Comparison of ENCODE assay signal across 13 cellular contexts in genomic region chr19:35153129-35153522, GRCh38. TPM values are rescaled to one million over a fixed set of nuclear protein-coding genes. Genes with fewer than 3 reads are reported as not detected.
DNase-seq lines count a peak whose midpoint lies in the region; ATAC-seq and TF ChIP-seq lines count a peak whose summit lies in the region.
"Not testable (repeated sequence)": the region's sequence is repeated elsewhere in the genome, so short reads cannot be mapped to it uniquely, and the experiment has no call there.
"Had no signal": no experiment of that assay in that cellular context is flagged by ENCODE, and none has a peak within 500 bp of the region (broad histone marks: within the 10 kb centered on the region; RNA-seq: fewer than 3 reads in every experiment).

No MANE protein-coding gene starts in this region.

- H3K36me3 ChIP-seq in DND-41 (ENCODE audit: insufficient read depth, low read length), result peaks cover 13% of the 10 kb centered on the region
- H3K36me3 ChIP-seq in KMS-11 (ENCODE audit: insufficient read depth); neural progenitor cell: not testable (repeated sequence)
- H3K36me3 ChIP-seq in iPS-18a (ENCODE audit: control insufficient read depth, low read depth, low read length), result peaks cover 10% of the 10 kb centered on the region

- H3K4me3 Mint-ChIP-seq in WTC11 (peak overlapping the region; percentile 97), MCF 10A (ENCODE audit: unreplicated experiment) (peak overlapping the region; percentile 99), neural progenitor cell (peak overlapping the region; percentile 71)
- H3K4me3 Mint-ChIP-seq in activated T-helper 17 cell treated with anti-CD3 and anti-CD28 coated beads, Interleukin-2, amount 50 U/mL, for 72 hours, result peak overlapping the region; percentile 97

- not testable (repeated sequence) for BruUV-seq in MCF 10A (replicated peaks; lab: Mats Ljungman, UMichigan)

- H3K27ac ChIP-seq in DND-41 (ENCODE audit: low read length); KMS-11; iPS-18a (ENCODE audit: low read length); neural progenitor cell: not testable (repeated sequence)

- not testable (repeated sequence) for H3K9ac ChIP-seq in DND-41 (ENCODE audit: low read depth, low read length); KMS-11; iPS-18a (ENCODE audit: low read length); neural progenitor cell

- not testable (repeated sequence) for H3K27me3 Mint-ChIP-seq in WTC11 (ENCODE audit: low read depth); activated T-helper 17 cell treated with anti-CD3 and anti-CD28 coated beads, Interleukin-2, amount 50 U/mL, for 72 hours; MCF 10A (ENCODE audit: insufficient read depth, unreplicated experiment)
- H3K27me3 Mint-ChIP-seq in neural progenitor cell (ENCODE audit: insufficient read depth, low read depth), result peaks cover 56% of the 10 kb centered on the region

- DNase-seq in Ammon's horn (ENCODE audit: low spot score), result peak; percentile 0
- DNase-seq in DND-41; WTC11 (ENCODE audit: low spot score); MCF 10A (ENCODE audit: unreplicated experiment); neural progenitor cell (ENCODE audit: low spot score): not testable (repeated sequence)

- H3K4me1 Mint-ChIP-seq in WTC11 (peaks cover 57% of the 10 kb centered on the region), MCF 10A (ENCODE audit: insufficient read depth, unreplicated experiment) (peaks cover 22% of the 10 kb centered on the region), neural progenitor cell (peaks cover 21% of the 10 kb centered on the region)
- peaks cover 27% of the 10 kb centered on the region for H3K4me1 Mint-ChIP-seq in activated T-helper 17 cell treated with anti-CD3 and anti-CD28 coated beads, Interleukin-2, amount 50 U/mL, for 72 hours

- peaks cover 21% of the 10 kb centered on the region for H3K36me3 Mint-ChIP-seq in WTC11
- H3K36me3 Mint-ChIP-seq in activated T-helper 17 cell treated with anti-CD3 and anti-CD28 coated beads, Interleukin-2, amount 50 U/mL, for 72 hours (ENCODE audit: low read depth), result peaks cover 37% of the 10 kb centered on the region
- H3K36me3 Mint-ChIP-seq in MCF 10A (ENCODE audit: insufficient read depth, unreplicated experiment); neural progenitor cell: not testable (repeated sequence)

- not testable (repeated sequence) for H2AFZ ChIP-seq in DND-41 (ENCODE audit: low read depth, low read length); neural progenitor cell (replicated peaks)
- H2AFZ ChIP-seq in KMS-11 (ENCODE audit: low read depth), result 0 out of 2 replicates have a peak overlapping the region, but pooled peaks have one; percentile 96

- not testable (repeated sequence) for H3K9me3 Mint-ChIP-seq in WTC11; activated T-helper 17 cell treated with anti-CD3 and anti-CD28 coated beads, Interleukin-2, amount 50 U/mL, for 72 hours; MCF 10A (ENCODE audit: unreplicated experiment); neural progenitor cell

- H3K4me1 ChIP-seq in DND-41 (ENCODE audit: insufficient read depth, low read length) (peaks cover 28% of the 10 kb centered on the region), KMS-11 (ENCODE audit: low read depth, poor library complexity, severe bottlenecking) (peaks cover 12% of the 10 kb centered on the region), iPS-18a (ENCODE audit: control insufficient read depth, low read depth, low read length) (peaks cover 32% of the 10 kb centered on the region), neural progenitor cell (peaks cover 12% of the 10 kb centered on the region)

- ATAC-seq in DND-41 (ENCODE audit: insufficient read depth, low read depth); WTC11; activated T-helper 17 cell treated with anti-CD3 and anti-CD28 coated beads, Interleukin-2, amount 50 U/mL, for 72 hours (replicated peaks): not testable (repeated sequence)

- not testable (repeated sequence) for H4K20me1 ChIP-seq in DND-41 (ENCODE audit: insufficient read depth, low read length); KMS-11 (ENCODE audit: insufficient read depth); neural progenitor cell (ENCODE audit: low read depth)

- CTCF ChIA-PET in WTC11 (lab: Charles Lee) (interaction anchor here (0.7 to 4.1 kb wide), 13 partner anchors 10 to 767 kb away, joined by 3 to 143 read pairs (median 8); partner anchors contain the start of genes FXYD7 and LGI4), MCF 10A (lab: Yijun Ruan, JAX) (interaction anchor here (0.7 to 2.0 kb wide), 5 partner anchors 17 to 109 kb away, joined by 3 to 9 read pairs (median 5); no protein-coding TSS in a partner anchor)

- not testable (repeated sequence) for H3K27ac Mint-ChIP-seq in WTC11
- H3K27ac Mint-ChIP-seq in activated T-helper 17 cell treated with anti-CD3 and anti-CD28 coated beads, Interleukin-2, amount 50 U/mL, for 72 hours, result peak overlapping the region; percentile 99
- H3K27ac Mint-ChIP-seq in MCF 10A (ENCODE audit: low read depth, unreplicated experiment) (peak overlapping the region; percentile 70), neural progenitor cell (peak overlapping the region; percentile 17)

- intact Hi-C loops in MCF 10A (cut with micrococcal nuclease), result loop anchor here (5.0 kb wide), 1 partner anchor 114 kb away; the partner anchor contains the start of gene USF2

- peak overlapping the region in 1 of 2 experiments; percentile 93; a peak in 1 of 4 replicates for H3K4me3 ChIP-seq in DND-41 (ENCODE audit: low read depth in 1 of 2, low read length in 2 of 2)
- not testable (repeated sequence) for H3K4me3 ChIP-seq in KMS-11 (IDR thresholded peaks at IDR 0.05; ENCODE audit: insufficient read depth, low read depth, low read length); neural progenitor cell
- H3K4me3 ChIP-seq in iPS-18a (ENCODE audit: low read length), result peak overlapping the region; percentile 64

- peak overlapping the region; percentile 91 for H3K4me2 ChIP-seq in DND-41 (ENCODE audit: insufficient read depth, low read length)
- H3K4me2 ChIP-seq in KMS-11, result peak overlapping the region; percentile 86; the same call in 1 of the 2 replicates
- H3K4me2 ChIP-seq in neural progenitor cell, result not testable (repeated sequence)

- H3F3A ChIP-seq in neural progenitor cell (ENCODE audit: low read depth), result not testable (repeated sequence)

- not testable (repeated sequence) for H3K9me3 ChIP-seq in DND-41 (ENCODE audit: insufficient read depth, low read length, severe bottlenecking); iPS-18a (ENCODE audit: control insufficient read depth, low read depth, low read length); neural progenitor cell (ENCODE audit: low read depth)

- POLR2A ChIA-PET in WTC11 (lab: Charles Lee) (interaction anchor here (2.5 kb wide), 1 partner anchor 12 kb away, joined by 15 read pairs; no protein-coding TSS in a partner anchor), MCF 10A (lab: Yijun Ruan, JAX) (interaction anchor here (0.6 to 2.7 kb wide), 3 partner anchors 10 to 30 kb away, joined by 4 to 9 read pairs (median 4); partner anchors contain the start of gene FXYD7)

- H3K79me2 ChIP-seq in DND-41 (ENCODE audit: insufficient read depth, low read length) (peaks cover 12% of the 10 kb centered on the region; the same call in 1 of the 2 replicates), KMS-11 (ENCODE audit: insufficient read depth, low read depth) (peaks cover 21% of the 10 kb centered on the region)
- not testable (repeated sequence) for H3K79me2 ChIP-seq in neural progenitor cell (ENCODE audit: low read depth)

- H3K27me3 ChIP-seq in DND-41 (ENCODE audit: insufficient read depth, low read length, poor library complexity) (peaks cover 18% of the 10 kb centered on the region), iPS-18a (ENCODE audit: control insufficient read depth, insufficient read depth, low read length) (peaks cover 13% of the 10 kb centered on the region), neural progenitor cell (peaks cover 43% of the 10 kb centered on the region)
- H3K27me3 ChIP-seq in KMS-11 (ENCODE audit: insufficient read depth, low read depth), result not testable (repeated sequence)

- not testable (repeated sequence) for TF ChIP-seq CTCF in DND-41 (IDR thresholded peaks at IDR 0.05; ENCODE audit: borderline replicate concordance, extremely low read depth, low read length, poor library complexity, severe bottlenecking); KMS-11 (conservative IDR thresholded peaks at IDR 0.05; ENCODE audit: low read depth, low read length); WTC11 (IDR thresholded peaks at IDR 0.05); MCF 10A (IDR thresholded peaks at IDR 0.05; ENCODE audit: unreplicated experiment); neural progenitor cell (IDR thresholded peaks at IDR 0.05)

RNA-seq across cellular contexts. Expression of gene FXYD5, which starts 1.4 kb away (rescaled TPM):
- total RNA-seq in WTC11 (2021), result 114 to 135 TPM (median 128 TPM) in 3 replicates
- 100 to 1,000 TPM; 214 to 257 TPM for total RNA-seq in activated T-helper 17 cell treated with anti-CD3 and anti-CD28 coated beads, Interleukin-2, amount 50 U/mL, for 72 hours
- 150 and 159 TPM in 2 replicates for total RNA-seq in MCF 10A (2022)
- total RNA-seq in neural progenitor cell (ENCODE audit: low replicate concordance), result 7.8 and 11.6 TPM in 2 replicates
- total RNA-seq: occipital lobe had no signal

RNA-seq across cellular contexts. Expression of gene FXYD7, which starts 10.1 kb away (rescaled TPM):
- total RNA-seq in WTC11 (2021) (16.7 to 16.9 TPM (median 16.9 TPM) in 3 replicates), MCF 10A (2022) (not detected in 2 replicates), neural progenitor cell (ENCODE audit: low replicate concordance) (0.13 and 0.56 TPM in 2 replicates)
- total RNA-seq in activated T-helper 17 cell treated with anti-CD3 and anti-CD28 coated beads, Interleukin-2, amount 50 U/mL, for 72 hours, result 1 to 10 TPM in 1 of 2 donors, under 1 TPM in 1; 0.40 to 1.4 TPM
- total RNA-seq: bronchial epithelial cell, gastroesophageal sphincter, LHCN-M2 had no signal

RNA-seq across cellular contexts. Expression of gene FXYD1, which starts 14.5 kb away (rescaled TPM):
- total RNA-seq in WTC11 (2021) (11.3 to 13.4 TPM (median 13.3 TPM) in 3 replicates), MCF 10A (2022) (not detected in 2 replicates), neural progenitor cell (ENCODE audit: low replicate concordance) (0.46 TPM in 1 of 2 replicates, not detected in the other)
- under 1 TPM; 0.54 to 0.93 TPM for total RNA-seq in activated T-helper 17 cell treated with anti-CD3 and anti-CD28 coated beads, Interleukin-2, amount 50 U/mL, for 72 hours
- total RNA-seq: bronchial epithelial cell, LHCN-M2, occipital lobe had no signal

RNA-seq across cellular contexts. Expression of gene LGI4, which starts 18.3 kb away (rescaled TPM):
- total RNA-seq in WTC11 (2021) (14.2 to 15.7 TPM (median 15.1 TPM) in 3 replicates), MCF 10A (2022) (0.91 TPM in 1 of 2 replicates, not detected in the other), neural progenitor cell (ENCODE audit: low replicate concordance) (0.81 TPM in 1 of 2 replicates, not detected in the other)
- 1 to 10 TPM in 1 of 2 donors, not detected in 1; 1.9 TPM for total RNA-seq in activated T-helper 17 cell treated with anti-CD3 and anti-CD28 coated beads, Interleukin-2, amount 50 U/mL, for 72 hours
- total RNA-seq: bronchial epithelial cell, LHCN-M2 had no signal

RNA-seq across cellular contexts. Expression of gene FXYD3, which starts 37.5 kb away (rescaled TPM):
- total RNA-seq in WTC11 (2021), result 1.0 to 1.8 TPM (median 1.2 TPM) in 3 replicates
- not detected for total RNA-seq in activated T-helper 17 cell treated with anti-CD3 and anti-CD28 coated beads, Interleukin-2, amount 50 U/mL, for 72 hours
- 4.3 and 6.9 TPM in 2 replicates for total RNA-seq in MCF 10A (2022)
- not detected in 2 replicates for total RNA-seq in neural progenitor cell (ENCODE audit: low replicate concordance)
- total RNA-seq: LHCN-M2, occipital lobe, skeletal muscle tissue had no signal
